In genomic region chr12:15597125-15597830, GRCh38 we compare ENCODE assay signal across 26 cellular contexts.
DNase-seq lines count a peak whose midpoint lies in the region; ATAC-seq and TF ChIP-seq lines count a peak whose summit lies in the region.
"Had no signal": no experiment of that assay in that cellular context is flagged by ENCODE, and none has a peak within 500 bp of the region (broad histone marks: within the 10 kb centered on the region; RNA-seq: fewer than 3 reads in every experiment).

No MANE protein-coding gene starts in this region.

- H3K27ac Mint-ChIP-seq in immature natural killer cell = no peak overlapping the region
- H3K27ac Mint-ChIP-seq: CD8-positive, alpha-beta T cell; H9; HFFc6 had no signal

- H3K36me3 ChIP-seq in testis (ENCODE audit: low read depth, missing control alignments) = no peaks in the 10 kb centered on the region

- H3K27me3 ChIP-seq in testis = no peaks in the 10 kb centered on the region

- H3K4me1 Mint-ChIP-seq in immature natural killer cell = no peaks in the 10 kb centered on the region

- H3K4me3 ChIP-seq in testis = no peak overlapping the region
- H3K4me3 ChIP-seq: GM12878, GM23248, K562 had no signal

- no peak for TF ChIP-seq CTCF in testis (IDR thresholded peaks at IDR 0.05)

- intact Hi-C loops in testis (cut with DNase I; ENCODE audit: low total_unique reads) = no loop called here

- DNase-seq in NCI-H345 (lab: John Stamatoyannopoulos, UW) = peak; percentile 17
- DNase-seq in NCI-H345 treated with DMSO at 0.1 percent for 48 hours (lab: John Stamatoyannopoulos, UW; ENCODE audit: unreplicated experiment) = no peak
- DNase-seq in G401 (ENCODE audit: low spot score) = peak; percentile 82
- peak; percentile 78 for DNase-seq in cerebellum (ENCODE audit: low spot score)
- DNase-seq in testis = peak; percentile 22
- no peak for DNase-seq in AG08396 (ENCODE audit: low spot score)
- no peak for DNase-seq in immature natural killer cell
- DNase-seq: AML-193; Calu3; CD8-positive, alpha-beta T cell; DMS79; GM23248; H9; HFFc6; MM.1S; NCI-H1048; NCI-H1417 treated with DMSO at 0.1 percent for 48 hours; NCI-H187 treated with DMSO at 0.1 percent for 48 hours; NCI-H226; NCI-H526 treated with DMSO at 0.1 percent for 48 hours; NK-92 treated with Interleukin-12 subunit alpha and Interleukin-12 subunit beta, amount 100 ng/mL, for 24 hours had no signal

- 53 to 55% methylated on average over 5 of the region's 5 CpGs for WGBS in testis, 2 donors

- in situ Hi-C loops in G401 (cut with HindIII; ENCODE audit: low sequenced_read_pairs) = no loop called here

- no peak for TF ChIP-seq POLR2A in testis (IDR thresholded peaks at IDR 0.05)

- H3K27ac ChIP-seq in testis = peak overlapping the region in 1 of 2 donors; percentile 66
- H3K27ac ChIP-seq: 22Rv1, GM23248 had no signal

- no peaks in the 10 kb centered on the region for H3K36me3 Mint-ChIP-seq in immature natural killer cell
- H3K36me3 Mint-ChIP-seq: CD8-positive, alpha-beta T cell had no signal

- peaks cover 3 to 8% (median 3%) of the 10 kb centered on the region in 3 donors for H3K27me3 Mint-ChIP-seq in immature natural killer cell (ENCODE audit: low read depth in 3 of 3)

- no peaks in the 10 kb centered on the region for H3K9me3 Mint-ChIP-seq in immature natural killer cell
- H3K9me3 Mint-ChIP-seq: CD8-positive, alpha-beta T cell; H9; HFFc6 had no signal

- H3K9me3 ChIP-seq in testis = no peaks in the 10 kb centered on the region

- no peak overlapping the region for H3K4me3 Mint-ChIP-seq in immature natural killer cell
- H3K4me3 Mint-ChIP-seq: CD8-positive, alpha-beta T cell; H9; HFFc6 had no signal

- H3K4me1 ChIP-seq in testis = peaks cover 16% of the 10 kb centered on the region

- ATAC-seq in GM19023 (IDR thresholded peaks at IDR 0.05; ENCODE audit: unreplicated experiment) = no peak
- ATAC-seq: CD8-positive, alpha-beta T cell; GM12878; K562; SK-N-SH treated with all-trans-retinoic acid at 6 μM for 48 hours had no signal

Comparison
In these comparisons a context has a peak if more than half of its experiments do, and no peak if none do; other contexts are left out.
1. DNase-seq: peak in NCI-H345 (single experiment), G401 (single experiment), cerebellum (single experiment) and testis (single experiment); none in NCI-H345 treated with DMSO at 0.1 percent for 48 hours (single experiment), AG08396 (single experiment) and immature natural killer cell (0 of 3).